Comparison of ENCODE assay signal across 1 cellular context in genomic region chr21:37631319-37632117, GRCh38.
TF ChIP-seq lines count a peak whose summit lies in the region.

No MANE protein-coding gene starts in this region.

TF ChIP-seq in H1, 55 proteins besides CTCF, POLR2A, EP300 and RAD21 (continued from another document):
- no peak for TF ChIP-seq USF2 (IDR thresholded peaks at IDR 0.05; ENCODE audit: low read length)
- TF ChIP-seq YY1 (IDR thresholded peaks at IDR 0.05; ENCODE audit: low read depth, low read length), result 0 out of 2 replicates have a peak, but pooled peaks have one; percentile 39
- TF ChIP-seq KDM5A (IDR thresholded peaks at IDR 0.05; ENCODE audit: low read length), result no peak
- no peak for TF ChIP-seq BRCA1 (IDR thresholded peaks at IDR 0.05; ENCODE audit: low read depth, low read length)
- TF ChIP-seq SP4 (IDR thresholded peaks at IDR 0.05; ENCODE audit: low read length), result no peak
- no peak; the same call in 1 of the 2 replicates for TF ChIP-seq MAX (IDR thresholded peaks at IDR 0.05)
- TF ChIP-seq SIN3A (conservative IDR thresholded peaks at IDR 0.05 in 1 of 2, IDR thresholded peaks at IDR 0.05 in 1 of 2; ENCODE audit: low read depth in 1 of 2, low read length in 2 of 2), result no peak
- TF ChIP-seq RXRA (IDR thresholded peaks at IDR 0.05; ENCODE audit: insufficient read depth, low read depth, low read length), result no peak
- no peak for TF ChIP-seq RFX5 (IDR thresholded peaks at IDR 0.05; ENCODE audit: borderline replicate concordance, low read depth, low read length)
- 0 out of 2 replicates have a peak, but pooled peaks have one; percentile 4 for TF ChIP-seq GTF2F1 (IDR thresholded peaks at IDR 0.05; ENCODE audit: borderline replicate concordance, low read depth, low read length)
- no peak for TF ChIP-seq ATF3 (IDR thresholded peaks at IDR 0.05; ENCODE audit: insufficient read depth, low read depth, low read length)
- TF ChIP-seq EZH2 (IDR thresholded peaks at IDR 0.05; ENCODE audit: low read depth, low read length, severe bottlenecking), result no peak
- no peak for TF ChIP-seq SIRT6 (IDR thresholded peaks at IDR 0.05; ENCODE audit: low read length)
- no peak for TF ChIP-seq CBX5 (IDR thresholded peaks at IDR 0.05; ENCODE audit: low read depth, low read length)
- TF ChIP-seq POLR2AphosphoS5 (IDR thresholded peaks at IDR 0.05; ENCODE audit: low read depth, low read length), result no peak
- no peak for TF ChIP-seq PHF8 (conservative IDR thresholded peaks at IDR 0.05; ENCODE audit: low read depth, low read length)
- TF ChIP-seq RBBP5 (IDR thresholded peaks at IDR 0.05; ENCODE audit: borderline replicate concordance, low read depth, low read length), result peak; percentile 90; the same call in 1 of the 2 replicates
- no peak for TF ChIP-seq GABPA (IDR thresholded peaks at IDR 0.05; ENCODE audit: borderline replicate concordance, insufficient read depth, low read length)
- no peak for TF ChIP-seq SP2 (IDR thresholded peaks at IDR 0.05; ENCODE audit: low read length)
- TF ChIP-seq ZNF274 (IDR thresholded peaks at IDR 0.05; ENCODE audit: borderline replicate concordance, extremely low read depth, low read length), result no peak
- no peak for TF ChIP-seq MAFK (IDR thresholded peaks at IDR 0.05; ENCODE audit: low read depth, low read length)
- no peak; the same call in 1 of the 2 replicates for TF ChIP-seq BACH1 (IDR thresholded peaks at IDR 0.05; ENCODE audit: low read length)
- TF ChIP-seq HDAC6 (IDR thresholded peaks at IDR 0.05; ENCODE audit: low read depth, low read length), result no peak
- TF ChIP-seq CREB1 (IDR thresholded peaks at IDR 0.05), result no peak
- TF ChIP-seq KDM4A (IDR thresholded peaks at IDR 0.05; ENCODE audit: low read depth, low read length, severe bottlenecking), result no peak
- TF ChIP-seq FOSL1 (IDR thresholded peaks at IDR 0.05; ENCODE audit: insufficient read depth, low read depth, low read length), result no peak
- TF ChIP-seq TEAD4 (IDR thresholded peaks at IDR 0.05; ENCODE audit: low read depth, low read length), result peak; percentile 47; the same call in 1 of the 2 replicates
- TF ChIP-seq CHD2 (IDR thresholded peaks at IDR 0.05; ENCODE audit: low read length), result no peak
- no peak for TF ChIP-seq TBP (IDR thresholded peaks at IDR 0.05; ENCODE audit: low read depth, low read length)
- no peak for TF ChIP-seq E2F6 (IDR thresholded peaks at IDR 0.05)
- TF ChIP-seq CTBP2 (IDR thresholded peaks at IDR 0.05; ENCODE audit: borderline replicate concordance, insufficient read depth, insufficient read length, low read length), result no peak
- TF ChIP-seq, protein P1, sequence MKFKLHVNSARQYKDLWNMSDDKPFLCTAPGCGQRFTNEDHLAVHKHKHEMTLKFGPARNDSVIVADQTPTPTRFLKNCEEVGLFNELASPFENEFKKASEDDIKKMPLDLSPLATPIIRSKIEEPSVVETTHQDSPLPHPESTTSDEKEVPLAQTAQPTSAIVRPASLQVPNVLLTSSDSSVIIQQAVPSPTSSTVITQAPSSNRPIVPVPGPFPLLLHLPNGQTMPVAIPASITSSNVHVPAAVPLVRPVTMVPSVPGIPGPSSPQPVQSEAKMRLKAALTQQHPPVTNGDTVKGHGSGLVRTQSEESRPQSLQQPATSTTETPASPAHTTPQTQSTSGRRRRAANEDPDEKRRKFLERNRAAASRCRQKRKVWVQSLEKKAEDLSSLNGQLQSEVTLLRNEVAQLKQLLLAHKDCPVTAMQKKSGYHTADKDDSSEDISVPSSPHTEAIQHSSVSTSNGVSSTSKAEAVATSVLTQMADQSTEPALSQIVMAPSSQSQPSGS (IDR thresholded peaks at IDR 0.05; ENCODE audit: low read length), result no peak
- TF ChIP-seq, protein P2, sequence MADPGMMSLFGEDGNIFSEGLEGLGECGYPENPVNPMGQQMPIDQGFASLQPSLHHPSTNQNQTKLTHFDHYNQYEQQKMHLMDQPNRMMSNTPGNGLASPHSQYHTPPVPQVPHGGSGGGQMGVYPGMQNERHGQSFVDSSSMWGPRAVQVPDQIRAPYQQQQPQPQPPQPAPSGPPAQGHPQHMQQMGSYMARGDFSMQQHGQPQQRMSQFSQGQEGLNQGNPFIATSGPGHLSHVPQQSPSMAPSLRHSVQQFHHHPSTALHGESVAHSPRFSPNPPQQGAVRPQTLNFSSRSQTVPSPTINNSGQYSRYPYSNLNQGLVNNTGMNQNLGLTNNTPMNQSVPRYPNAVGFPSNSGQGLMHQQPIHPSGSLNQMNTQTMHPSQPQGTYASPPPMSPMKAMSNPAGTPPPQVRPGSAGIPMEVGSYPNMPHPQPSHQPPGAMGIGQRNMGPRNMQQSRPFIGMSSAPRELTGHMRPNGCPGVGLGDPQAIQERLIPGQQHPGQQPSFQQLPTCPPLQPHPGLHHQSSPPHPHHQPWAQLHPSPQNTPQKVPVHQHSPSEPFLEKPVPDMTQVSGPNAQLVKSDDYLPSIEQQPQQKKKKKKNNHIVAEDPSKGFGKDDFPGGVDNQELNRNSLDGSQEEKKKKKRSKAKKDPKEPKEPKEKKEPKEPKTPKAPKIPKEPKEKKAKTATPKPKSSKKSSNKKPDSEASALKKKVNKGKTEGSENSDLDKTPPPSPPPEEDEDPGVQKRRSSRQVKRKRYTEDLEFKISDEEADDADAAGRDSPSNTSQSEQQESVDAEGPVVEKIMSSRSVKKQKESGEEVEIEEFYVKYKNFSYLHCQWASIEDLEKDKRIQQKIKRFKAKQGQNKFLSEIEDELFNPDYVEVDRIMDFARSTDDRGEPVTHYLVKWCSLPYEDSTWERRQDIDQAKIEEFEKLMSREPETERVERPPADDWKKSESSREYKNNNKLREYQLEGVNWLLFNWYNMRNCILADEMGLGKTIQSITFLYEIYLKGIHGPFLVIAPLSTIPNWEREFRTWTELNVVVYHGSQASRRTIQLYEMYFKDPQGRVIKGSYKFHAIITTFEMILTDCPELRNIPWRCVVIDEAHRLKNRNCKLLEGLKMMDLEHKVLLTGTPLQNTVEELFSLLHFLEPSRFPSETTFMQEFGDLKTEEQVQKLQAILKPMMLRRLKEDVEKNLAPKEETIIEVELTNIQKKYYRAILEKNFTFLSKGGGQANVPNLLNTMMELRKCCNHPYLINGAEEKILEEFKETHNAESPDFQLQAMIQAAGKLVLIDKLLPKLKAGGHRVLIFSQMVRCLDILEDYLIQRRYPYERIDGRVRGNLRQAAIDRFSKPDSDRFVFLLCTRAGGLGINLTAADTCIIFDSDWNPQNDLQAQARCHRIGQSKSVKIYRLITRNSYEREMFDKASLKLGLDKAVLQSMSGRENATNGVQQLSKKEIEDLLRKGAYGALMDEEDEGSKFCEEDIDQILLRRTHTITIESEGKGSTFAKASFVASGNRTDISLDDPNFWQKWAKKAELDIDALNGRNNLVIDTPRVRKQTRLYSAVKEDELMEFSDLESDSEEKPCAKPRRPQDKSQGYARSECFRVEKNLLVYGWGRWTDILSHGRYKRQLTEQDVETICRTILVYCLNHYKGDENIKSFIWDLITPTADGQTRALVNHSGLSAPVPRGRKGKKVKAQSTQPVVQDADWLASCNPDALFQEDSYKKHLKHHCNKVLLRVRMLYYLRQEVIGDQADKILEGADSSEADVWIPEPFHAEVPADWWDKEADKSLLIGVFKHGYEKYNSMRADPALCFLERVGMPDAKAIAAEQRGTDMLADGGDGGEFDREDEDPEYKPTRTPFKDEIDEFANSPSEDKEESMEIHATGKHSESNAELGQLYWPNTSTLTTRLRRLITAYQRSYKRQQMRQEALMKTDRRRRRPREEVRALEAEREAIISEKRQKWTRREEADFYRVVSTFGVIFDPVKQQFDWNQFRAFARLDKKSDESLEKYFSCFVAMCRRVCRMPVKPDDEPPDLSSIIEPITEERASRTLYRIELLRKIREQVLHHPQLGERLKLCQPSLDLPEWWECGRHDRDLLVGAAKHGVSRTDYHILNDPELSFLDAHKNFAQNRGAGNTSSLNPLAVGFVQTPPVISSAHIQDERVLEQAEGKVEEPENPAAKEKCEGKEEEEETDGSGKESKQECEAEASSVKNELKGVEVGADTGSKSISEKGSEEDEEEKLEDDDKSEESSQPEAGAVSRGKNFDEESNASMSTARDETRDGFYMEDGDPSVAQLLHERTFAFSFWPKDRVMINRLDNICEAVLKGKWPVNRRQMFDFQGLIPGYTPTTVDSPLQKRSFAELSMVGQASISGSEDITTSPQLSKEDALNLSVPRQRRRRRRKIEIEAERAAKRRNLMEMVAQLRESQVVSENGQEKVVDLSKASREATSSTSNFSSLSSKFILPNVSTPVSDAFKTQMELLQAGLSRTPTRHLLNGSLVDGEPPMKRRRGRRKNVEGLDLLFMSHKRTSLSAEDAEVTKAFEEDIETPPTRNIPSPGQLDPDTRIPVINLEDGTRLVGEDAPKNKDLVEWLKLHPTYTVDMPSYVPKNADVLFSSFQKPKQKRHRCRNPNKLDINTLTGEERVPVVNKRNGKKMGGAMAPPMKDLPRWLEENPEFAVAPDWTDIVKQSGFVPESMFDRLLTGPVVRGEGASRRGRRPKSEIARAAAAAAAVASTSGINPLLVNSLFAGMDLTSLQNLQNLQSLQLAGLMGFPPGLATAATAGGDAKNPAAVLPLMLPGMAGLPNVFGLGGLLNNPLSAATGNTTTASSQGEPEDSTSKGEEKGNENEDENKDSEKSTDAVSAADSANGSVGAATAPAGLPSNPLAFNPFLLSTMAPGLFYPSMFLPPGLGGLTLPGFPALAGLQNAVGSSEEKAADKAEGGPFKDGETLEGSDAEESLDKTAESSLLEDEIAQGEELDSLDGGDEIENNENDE (IDR thresholded peaks at IDR 0.05; ENCODE audit: insufficient replicate concordance, low read length), result peak; percentile 39
- no peak; the same call in 1 of the 2 replicates for TF ChIP-seq EGR1 (IDR thresholded peaks at IDR 0.05; ENCODE audit: borderline replicate concordance, low read depth, low read length)
- TF ChIP-seq SIX5 (IDR thresholded peaks at IDR 0.05; ENCODE audit: low read depth, low read length), result no peak
- TF ChIP-seq HDAC2 (IDR thresholded peaks at IDR 0.05; ENCODE audit: borderline replicate concordance in 1 of 2, low read depth in 2 of 2, low read length in 2 of 2), result peak in 1 of 2 experiments; percentile 69; a peak in 2 of 4 replicates
- no peak for TF ChIP-seq POU5F1 (IDR thresholded peaks at IDR 0.05; ENCODE audit: low read depth, low read length)
- TF ChIP-seq SP1 (IDR thresholded peaks at IDR 0.05; ENCODE audit: low read depth, low read length), result peak; percentile 73; the same call in 1 of the 2 replicates
- TF ChIP-seq JUN (IDR thresholded peaks at IDR 0.05; ENCODE audit: low read depth, low read length), result no peak
- TF ChIP-seq BCL11A (IDR thresholded peaks at IDR 0.05; ENCODE audit: low read depth in 2 of 2, low read length in 2 of 2), result no peak
- no peak for TF ChIP-seq RNF2 (IDR thresholded peaks at IDR 0.05; ENCODE audit: borderline replicate concordance, low read depth, low read length, missing control alignments, poor library complexity, severe bottlenecking)
- TF ChIP-seq NRF1 (IDR thresholded peaks at IDR 0.05; ENCODE audit: low read depth, low read length), result no peak
- TF ChIP-seq ASH2L (IDR thresholded peaks at IDR 0.05; ENCODE audit: low read length), result peak; percentile 88
